In genomic region chr20:5973172-5973571, GRCh38 we compare ENCODE assay signal across 16 cellular contexts. TPM values are rescaled to one million over a fixed set of nuclear protein-coding genes. Genes with fewer than 3 reads are reported as not detected.
DNase-seq lines count a peak whose midpoint lies in the region; ATAC-seq and TF ChIP-seq lines count a peak whose summit lies in the region.
"Had no signal": no experiment of that assay in that cellular context is flagged by ENCODE, and none has a peak within 500 bp of the region (broad histone marks: within the 10 kb centered on the region; RNA-seq: fewer than 3 reads in every experiment).

No MANE protein-coding gene starts in this region.

- no peaks in the 10 kb centered on the region for H3K4me1 Mint-ChIP-seq in activated naive CD8-positive, alpha-beta T cell treated with anti-CD3 and anti-CD28 coated beads for 36 hours

- H3K4me3 Mint-ChIP-seq in activated naive CD8-positive, alpha-beta T cell treated with anti-CD3 and anti-CD28 coated beads for 36 hours: no peak overlapping the region
- H3K4me3 Mint-ChIP-seq: activated CD4-positive, alpha-beta T cell treated with anti-CD3 and anti-CD28 coated beads, Interleukin-2, amount 10 ng/mL, durations not matched to agents 24 days and 14 days; activated naive CD8-positive, alpha-beta T cell treated with anti-CD3 and anti-CD28 coated beads, Interleukin-2, amount 10 ng/mL, durations not matched to agents 7 days and 5 days had no signal

- ATAC-seq in RWPE2 (ENCODE audit: low read depth) (peak; percentile 98), GM19351 (IDR thresholded peaks at IDR 0.05; ENCODE audit: unreplicated experiment) (no peak)
- ATAC-seq: left lung had no signal

- TF ChIP-seq POLR2A in erythroblast (IDR thresholded peaks at IDR 0.05; ENCODE audit: low read length): no peak

- H3K9me3 ChIP-seq in GM23248 (ENCODE audit: low read depth): no peaks in the 10 kb centered on the region
- no peaks in the 10 kb centered on the region for H3K9me3 ChIP-seq in RWPE2 (ENCODE audit: severe bottlenecking)
- no peaks in the 10 kb centered on the region for H3K9me3 ChIP-seq in osteoblast (ENCODE audit: low read depth, low read length)
- H3K9me3 ChIP-seq: left lung had no signal

- 94 to 95% methylated on average over 2 of the region's 2 CpGs for WGBS in GM23248 (ENCODE audit: low coverage in 1 of 2, low lambda C conversion rate in 2 of 2, missing lambda C conversion rate in 2 of 2), 2 experiments

- H4K20me1 ChIP-seq in GM23248 (ENCODE audit: insufficient read depth) (no peaks in the 10 kb centered on the region), osteoblast (ENCODE audit: insufficient read depth, low read length) (no peaks in the 10 kb centered on the region)

- H3K4me3 ChIP-seq in GM23248: no peak overlapping the region
- H3K4me3 ChIP-seq in RWPE2 (ENCODE audit: severe bottlenecking): no peak overlapping the region
- no peak overlapping the region for H3K4me3 ChIP-seq in osteoblast (ENCODE audit: insufficient read depth, low read length)
- H3K4me3 ChIP-seq: left lung had no signal

- H3K27me3 Mint-ChIP-seq in activated naive CD8-positive, alpha-beta T cell treated with anti-CD3 and anti-CD28 coated beads for 36 hours: no peaks in the 10 kb centered on the region
- H3K27me3 Mint-ChIP-seq: activated CD4-positive, alpha-beta T cell treated with anti-CD3 and anti-CD28 coated beads, Interleukin-2, amount 10 ng/mL, durations not matched to agents 24 days and 14 days; activated naive CD8-positive, alpha-beta T cell treated with anti-CD3 and anti-CD28 coated beads, Interleukin-2, amount 10 ng/mL, durations not matched to agents 7 days and 5 days had no signal

- no peaks in the 10 kb centered on the region for H3K36me3 ChIP-seq in GM23248 (ENCODE audit: low read depth)
- H3K36me3 ChIP-seq in RWPE2 (ENCODE audit: low read depth): peaks cover 71% of the 10 kb centered on the region
- H3K36me3 ChIP-seq in osteoblast (ENCODE audit: insufficient read depth, low read length): no peaks in the 10 kb centered on the region

- no peaks in the 10 kb centered on the region for H3K9me3 Mint-ChIP-seq in activated naive CD8-positive, alpha-beta T cell treated with anti-CD3 and anti-CD28 coated beads for 36 hours
- H3K9me3 Mint-ChIP-seq: activated CD4-positive, alpha-beta T cell treated with anti-CD3 and anti-CD28 coated beads, Interleukin-2, amount 10 ng/mL, durations not matched to agents 24 days and 14 days; activated naive CD8-positive, alpha-beta T cell treated with anti-CD3 and anti-CD28 coated beads, Interleukin-2, amount 10 ng/mL, durations not matched to agents 7 days and 5 days had no signal

- H3K27me3 ChIP-seq in GM23248 (replicated peaks; ENCODE audit: insufficient read depth): no peaks in the 10 kb centered on the region
- no peaks in the 10 kb centered on the region for H3K27me3 ChIP-seq in RWPE2 (ENCODE audit: insufficient read depth, poor library complexity, severe bottlenecking)
- no peaks in the 10 kb centered on the region for H3K27me3 ChIP-seq in osteoblast (ENCODE audit: insufficient read depth, low read length)
- H3K27me3 ChIP-seq: left lung had no signal

- H3K9me2 ChIP-seq in GM23248 (ENCODE audit: insufficient read depth): no peaks in the 10 kb centered on the region

- H3K27ac ChIP-seq in GM23248 (no peak overlapping the region), RWPE2 (ENCODE audit: poor library complexity, severe bottlenecking) (peak overlapping the region; percentile 73), osteoblast (ENCODE audit: low read depth, low read length) (peak overlapping the region; percentile 72)

- no peak overlapping the region for H3K9ac ChIP-seq in GM23248

- H3K4me2 ChIP-seq in GM23248 (ENCODE audit: unreplicated experiment) (no peak overlapping the region), osteoblast (ENCODE audit: insufficient read depth, low read length) (peak overlapping the region; percentile 36)

- H3K4me1 ChIP-seq in GM23248 (ENCODE audit: insufficient read depth): no peaks in the 10 kb centered on the region
- H3K4me1 ChIP-seq in RWPE2 (ENCODE audit: insufficient read depth, poor library complexity, severe bottlenecking): peaks cover 23% of the 10 kb centered on the region
- peaks cover 6% of the 10 kb centered on the region for H3K4me1 ChIP-seq in osteoblast (ENCODE audit: insufficient read depth, low read length)

- H3K27ac Mint-ChIP-seq in activated naive CD8-positive, alpha-beta T cell treated with anti-CD3 and anti-CD28 coated beads for 36 hours: no peak overlapping the region
- H3K27ac Mint-ChIP-seq: activated CD4-positive, alpha-beta T cell treated with anti-CD3 and anti-CD28 coated beads, Interleukin-2, amount 10 ng/mL, durations not matched to agents 24 days and 14 days; activated naive CD8-positive, alpha-beta T cell treated with anti-CD3 and anti-CD28 coated beads, Interleukin-2, amount 10 ng/mL, durations not matched to agents 7 days and 5 days had no signal

- no peaks in the 10 kb centered on the region for H3F3A ChIP-seq in GM23248 (ENCODE audit: insufficient read depth)

- in situ Hi-C loops in GM23248 (cut with MboI): no loop called here

- intact Hi-C loops in head of caudate nucleus (cut with DNase I): no loop called here

- H2AFZ ChIP-seq in GM23248: no peak overlapping the region
- no peak overlapping the region for H2AFZ ChIP-seq in osteoblast (ENCODE audit: low read length)

- TF ChIP-seq CTCF in RWPE2 (IDR thresholded peaks at IDR 0.05; ENCODE audit: poor library complexity, severe bottlenecking) (no peak), osteoblast (IDR thresholded peaks at IDR 0.05; ENCODE audit: extremely low read depth, low read depth, low read length) (no peak)

- H3K36me3 Mint-ChIP-seq in activated naive CD8-positive, alpha-beta T cell treated with anti-CD3 and anti-CD28 coated beads for 36 hours: peaks cover 17% of the 10 kb centered on the region

- H3K79me2 ChIP-seq in GM23248 (ENCODE audit: insufficient read depth) (no peaks in the 10 kb centered on the region), osteoblast (ENCODE audit: insufficient read depth, low read length) (no peaks in the 10 kb centered on the region)

- DNase-seq in GM23248 (peak; percentile 42), RWPE2 (ENCODE audit: low spot score) (no peak), fibroblast of peridontal ligament (ENCODE audit: extremely low read depth) (peak; percentile 28), osteoblast (ENCODE audit: insufficient read length, low spot score, missing footprints) (peak; percentile 51), head of caudate nucleus (no peak), erythroblast (lab: John Stamatoyannopoulos, UW) (no peak)
- DNase-seq in activated naive CD8-positive, alpha-beta T cell treated with anti-CD3 and anti-CD28 coated beads for 36 hours: no peak
- DNase-seq: activated CD4-positive, alpha-beta T cell treated with anti-CD3 and anti-CD28 coated beads, Interleukin-2, amount 10 ng/mL, durations not matched to agents 24 days and 14 days; activated naive CD8-positive, alpha-beta T cell treated with anti-CD3 and anti-CD28 coated beads, Interleukin-2, amount 10 ng/mL, durations not matched to agents 7 days and 5 days; activated T-cell treated with anti-CD3 and anti-CD28 coated beads, Interleukin-2, amount 50 U/mL, for 1 hour; hippocampal formation; left lung; NCI-H446; substantia nigra; T1000 had no signal

RNA-seq across cellular contexts. Expression of gene MCM8, which starts 22.7 kb away (rescaled TPM):
- 6.4 and 7.7 TPM in 2 replicates for total RNA-seq in GM23248 (2014; rRNA removed; shearing (Covaris generic))
- 1.0 and 1.5 TPM in 2 replicates for polyA plus RNA-seq in GM23248 (2016; fragmentation: Nextera tagmentation; extraction: Ambion mirVana)
- 3.3 and 3.5 TPM in 2 replicates for total RNA-seq in osteoblast
- total RNA-seq in activated naive CD8-positive, alpha-beta T cell treated with anti-CD3 and anti-CD28 coated beads for 36 hours: 10 to 100 TPM; 34.7 to 35.2 TPM

RNA-seq across cellular contexts. Expression of gene TRMT6, which starts 22.8 kb away (rescaled TPM):
- total RNA-seq in GM23248 (2014; rRNA removed; shearing (Covaris generic)): 8.2 and 9.7 TPM in 2 replicates
- polyA plus RNA-seq in GM23248 (2016; fragmentation: Nextera tagmentation; extraction: Ambion mirVana): 10.3 and 10.7 TPM in 2 replicates
- 5.4 and 5.9 TPM in 2 replicates for total RNA-seq in osteoblast
- 10 to 100 TPM; 33.1 to 34.1 TPM for total RNA-seq in activated naive CD8-positive, alpha-beta T cell treated with anti-CD3 and anti-CD28 coated beads for 36 hours

RNA-seq across cellular contexts. Expression of gene CRLS1, which starts 32.8 kb away (rescaled TPM):
- total RNA-seq in GM23248 (2014; rRNA removed; shearing (Covaris generic)): 50.3 and 51.0 TPM in 2 replicates
- 44.3 and 46.3 TPM in 2 replicates for polyA plus RNA-seq in GM23248 (2016; fragmentation: Nextera tagmentation; extraction: Ambion mirVana)
- 37.6 and 42.1 TPM in 2 replicates for total RNA-seq in osteoblast
- total RNA-seq in activated naive CD8-positive, alpha-beta T cell treated with anti-CD3 and anti-CD28 coated beads for 36 hours: 10 to 100 TPM; 55.9 to 58.9 TPM

Comparison
In these comparisons a context has a peak if more than half of its experiments do, and no peak if none do; other contexts are left out.
1. DNase-seq: peak in GM23248 (single experiment), fibroblast of peridontal ligament (single experiment) and osteoblast (single experiment); none in RWPE2 (single experiment), head of caudate nucleus (0 of 42), erythroblast (0 of 2) and activated naive CD8-positive, alpha-beta T cell treated with anti-CD3 and anti-CD28 coated beads for 36 hours (single experiment).